ENCODE assay signal across 15 cellular contexts in the genomic region with DNA sequence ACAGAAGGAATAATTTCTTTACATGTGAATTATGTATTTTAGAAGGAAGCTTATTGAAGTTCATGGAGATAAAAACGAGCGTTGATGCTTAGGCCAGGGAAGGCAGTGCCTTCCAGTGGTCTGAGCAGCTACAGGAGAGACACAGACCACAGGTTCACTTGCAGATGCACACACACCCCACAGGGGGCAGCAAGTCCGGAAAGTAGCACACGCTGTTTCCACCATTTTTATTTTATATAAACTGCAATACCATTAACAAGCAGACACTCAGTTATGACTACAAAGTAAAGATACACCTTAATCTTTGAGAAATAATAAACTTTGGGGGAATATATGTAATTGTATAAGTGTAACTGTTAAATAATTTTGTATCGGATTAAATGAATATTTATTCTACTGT.
DNase-seq lines count a peak whose midpoint lies in the region; ATAC-seq, FAIRE-seq and TF ChIP-seq lines count a peak whose summit lies in the region.
"Had no signal": no experiment of that assay in that cellular context is flagged by ENCODE, and none has a peak within 500 bp of the region (broad histone marks: within the 10 kb centered on the region; RNA-seq: fewer than 3 reads in every experiment).

No MANE protein-coding gene starts in this region.

- no peaks in the 10 kb centered on the region for H3K9me3 ChIP-seq in WERI-Rb-1 (ENCODE audit: severe bottlenecking)
- H3K9me3 ChIP-seq: uterus had no signal

- no peaks in the 10 kb centered on the region for H3K27me3 ChIP-seq in WERI-Rb-1 (ENCODE audit: insufficient read depth, low read depth, severe bottlenecking)
- H3K27me3 ChIP-seq: uterus had no signal

- no peaks in the 10 kb centered on the region for H3K36me3 ChIP-seq in WERI-Rb-1
- H3K36me3 ChIP-seq: uterus had no signal

- TF ChIP-seq CTCF in C4-2B (conservative IDR thresholded peaks at IDR 0.05), result peak; percentile 63
- peak; percentile 67 for TF ChIP-seq CTCF in WERI-Rb-1 (IDR thresholded peaks at IDR 0.05; ENCODE audit: low read depth, low read length)

- FAIRE-seq in HTR-8/SVneo (lab: Jason Lieb, UNC), result no peak
- FAIRE-seq: GM19239 had no signal

- DNase-seq in HEK293T (ENCODE audit: extremely low spot score) (peak; percentile 78), WERI-Rb-1 (no peak), left kidney (ENCODE audit: low read depth, low spot score) (peak; percentile 46), superior temporal gyrus (ENCODE audit: extremely low spot score) (no peak), HTR-8/SVneo (ENCODE audit: insufficient read length, low spot score) (no peak)
- DNase-seq: activated CD8-positive, alpha-beta memory T cell treated with anti-CD3 and anti-CD28 coated beads, Interleukin-2, amount 50 U/mL, for 4 hours; hippocampal formation; NCI-H1694 treated with DMSO at 0.1 percent for 48 hours; occipital lobe; uterus had no signal

- POLR2A ChIA-PET in HEK293T (lab: Yijun Ruan, JAX), result interaction anchor here (0.7 kb wide), 1 partner anchor 131 kb away, joined by 3 read pairs; no protein-coding TSS in a partner anchor

- ATAC-seq in HG03432 (IDR thresholded peaks at IDR 0.05; ENCODE audit: unreplicated experiment) (no peak), HG02973 (IDR thresholded peaks at IDR 0.05; ENCODE audit: unreplicated experiment) (no peak)

- no peak overlapping the region for H3K4me3 ChIP-seq in WERI-Rb-1 (ENCODE audit: low read depth, low read length)
- H3K4me3 ChIP-seq: SK-N-MC, uterus had no signal

- CTCF ChIA-PET in HEK293T (lab: Yijun Ruan, JAX), result interaction anchor here (1.0 to 1.4 kb wide), 2 partner anchors 15 to 130 kb away, joined by 3 to 4 read pairs; no protein-coding TSS in a partner anchor

- H3K27ac ChIP-seq in C4-2B (no peak overlapping the region), WERI-Rb-1 (no peak overlapping the region)
- H3K27ac ChIP-seq: SK-N-MC, uterus had no signal

TF ChIP-seq in HEK293T, 16 proteins besides CTCF, POLR2A, EP300 and RAD21:
- TF ChIP-seq NFRKB (IDR thresholded peaks at IDR 0.05) (no peak), SUZ12 (IDR thresholded peaks at IDR 0.05) (no peak), LEF1 (IDR thresholded peaks at IDR 0.05; ENCODE audit: borderline replicate concordance) (no peak), FOXK2 (IDR thresholded peaks at IDR 0.05) (no peak), CTBP1 (IDR thresholded peaks at IDR 0.05; ENCODE audit: borderline replicate concordance) (no peak), ARNT (IDR thresholded peaks at IDR 0.05) (no peak), FOXA1 (IDR thresholded peaks at IDR 0.05) (no peak), TARDBP (IDR thresholded peaks at IDR 0.05) (no peak)

Comparison
In these comparisons a context has a peak if more than half of its experiments do, and no peak if none do; other contexts are left out.
1. DNase-seq: peak in HEK293T (single experiment) and left kidney (single experiment); none in WERI-Rb-1 (single experiment), superior temporal gyrus (single experiment) and HTR-8/SVneo (single experiment).